In the genomic region with DNA sequence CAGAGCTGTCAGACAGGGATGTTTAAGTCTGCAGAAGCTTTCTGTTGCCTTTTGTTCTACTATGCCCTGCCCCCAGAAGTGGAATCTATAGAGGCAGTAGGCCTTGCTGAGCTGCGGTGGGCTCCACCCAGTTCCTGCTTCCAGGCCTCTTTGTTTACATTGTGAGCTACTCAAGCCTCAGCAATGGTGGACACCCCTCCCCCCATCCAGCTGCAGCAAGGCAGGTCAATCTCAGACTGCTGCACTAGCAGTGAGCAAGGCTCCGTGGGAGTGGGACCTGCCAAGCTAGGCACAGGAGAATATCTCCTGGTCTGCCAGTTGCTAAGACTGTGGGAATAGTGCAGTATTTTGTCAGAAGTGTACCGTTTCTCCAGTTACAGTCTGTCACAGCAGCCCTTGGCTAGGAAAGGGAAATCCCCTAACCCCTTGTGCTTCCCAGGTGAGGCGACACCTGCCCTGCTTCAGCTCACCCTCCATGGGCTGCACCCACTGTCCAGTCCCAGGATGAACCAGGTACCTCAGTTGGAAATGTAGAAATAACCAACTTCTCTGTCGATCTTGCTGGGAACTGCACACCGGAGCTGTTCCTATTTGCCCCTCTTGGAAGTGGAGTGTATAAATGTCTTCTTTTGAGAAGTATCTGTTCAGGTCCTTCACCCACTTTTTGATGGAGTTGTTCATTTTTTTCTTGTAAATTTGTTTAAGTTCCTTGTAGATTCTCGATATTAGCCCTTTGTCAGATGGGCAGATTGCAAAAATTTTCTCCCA, we compare ENCODE assay signal across 8 cellular contexts.
A peak's percentile ranks its signal among the peaks of the same experiment; 100 is the strongest.
DNase-seq lines count a peak whose midpoint lies in the region; ATAC-seq and TF ChIP-seq lines count a peak whose summit lies in the region.

No MANE protein-coding gene starts in this region.

- no peak for TF ChIP-seq CTCF in GM12865 (IDR thresholded peaks at IDR 0.05; ENCODE audit: insufficient read depth, low read depth, low read length, missing control alignments)

- in situ Hi-C loops in ACHN (cut with HindIII; ENCODE audit: low pct_ligation_motif_present, low pct_unique_long_range_greater_than_20kb, low sequenced_read_pairs): no loop called here

- no peak overlapping the region for H3K4me3 ChIP-seq in GM12865 (ENCODE audit: low read depth, low read length)

- H3K27ac Mint-ChIP-seq in activated naive CD4-positive, alpha-beta T cell treated with anti-CD3 and anti-CD28 coated beads, Interleukin-2, amount 50 U/mL, for 24 hours: peak overlapping the region; percentile 73
- H3K27ac Mint-ChIP-seq in memory B cell: peak overlapping the region; percentile 7

- peak; percentile 34 for ATAC-seq in memory B cell (ENCODE audit: low read depth)
- no peak for ATAC-seq in GM21825 (IDR thresholded peaks at IDR 0.05; ENCODE audit: unreplicated experiment)
- no peak for ATAC-seq in GM21619 (IDR thresholded peaks at IDR 0.05; ENCODE audit: unreplicated experiment)
- no peak for ATAC-seq in esophagus mucosa

- peaks cover 22% of the 10 kb centered on the region for H3K9me3 Mint-ChIP-seq in activated naive CD4-positive, alpha-beta T cell treated with anti-CD3 and anti-CD28 coated beads, Interleukin-2, amount 50 U/mL, for 24 hours
- peaks cover 19% of the 10 kb centered on the region for H3K9me3 Mint-ChIP-seq in memory B cell

- DNase-seq in GM12865 (ENCODE audit: low read depth) (peak; percentile 71), NCI-H2227 treated with DMSO at 0.1 percent for 48 hours (lab: John Stamatoyannopoulos, UW) (peak; percentile 33), memory B cell (ENCODE audit: low spot score in 2 of 2) (peak in 1 of 2 donors; percentile 3), ACHN (no peak)

- H3K27me3 Mint-ChIP-seq in activated naive CD4-positive, alpha-beta T cell treated with anti-CD3 and anti-CD28 coated beads, Interleukin-2, amount 50 U/mL, for 24 hours: no peaks in the 10 kb centered on the region
- H3K27me3 Mint-ChIP-seq in memory B cell: no peaks in the 10 kb centered on the region

- H3K36me3 Mint-ChIP-seq in activated naive CD4-positive, alpha-beta T cell treated with anti-CD3 and anti-CD28 coated beads, Interleukin-2, amount 50 U/mL, for 24 hours: peaks cover 32% of the 10 kb centered on the region
- peaks cover 37% of the 10 kb centered on the region for H3K36me3 Mint-ChIP-seq in memory B cell

- H3K4me3 Mint-ChIP-seq in activated naive CD4-positive, alpha-beta T cell treated with anti-CD3 and anti-CD28 coated beads, Interleukin-2, amount 50 U/mL, for 24 hours: peak overlapping the region; percentile 53
- peak overlapping the region; percentile 41 for H3K4me3 Mint-ChIP-seq in memory B cell

- H3K4me1 Mint-ChIP-seq in activated naive CD4-positive, alpha-beta T cell treated with anti-CD3 and anti-CD28 coated beads, Interleukin-2, amount 50 U/mL, for 24 hours: peaks cover 77% of the 10 kb centered on the region
- peaks cover 47% of the 10 kb centered on the region for H3K4me1 Mint-ChIP-seq in memory B cell
